Comparison of ENCODE assay signal across 16 cellular contexts in genomic region chr7:15130666-15131541, GRCh38.
A peak's percentile ranks its signal among the peaks of the same experiment; 100 is the strongest.
DNase-seq lines count a peak whose midpoint lies in the region; ATAC-seq, FAIRE-seq and TF ChIP-seq lines count a peak whose summit lies in the region.
"Had no signal": no experiment of that assay in that cellular context is flagged by ENCODE, and none has a peak within 500 bp of the region (broad histone marks: within the 10 kb centered on the region; RNA-seq: fewer than 3 reads in every experiment).

No MANE protein-coding gene starts in this region.

- no peak for TF ChIP-seq CTCF in Calu3 (IDR thresholded peaks at IDR 0.05; ENCODE audit: unreplicated experiment)
- TF ChIP-seq CTCF in bronchial epithelial cell (IDR thresholded peaks at IDR 0.05; ENCODE audit: insufficient read depth, low read length, severe bottlenecking) = no peak

- H3K36me3 ChIP-seq in bronchial epithelial cell (ENCODE audit: control insufficient read depth, insufficient read depth, low read length) = no peaks in the 10 kb centered on the region
- H3K36me3 ChIP-seq: sigmoid colon had no signal

- H3K27me3 ChIP-seq in bronchial epithelial cell (ENCODE audit: control insufficient read depth, insufficient read depth, low read length) = no peaks in the 10 kb centered on the region
- H3K27me3 ChIP-seq: sigmoid colon had no signal

- CTCF ChIA-PET in Calu3 (lab: Charles Lee) = interaction anchor here (1.2 kb wide), 1 partner anchor 9 kb away, joined by 3 read pairs; no protein-coding TSS in a partner anchor

- FAIRE-seq in bronchial epithelial cell (lab: Jason Lieb, UNC) = no peak

- no peak overlapping the region for H3K4me3 Mint-ChIP-seq in Calu3 (ENCODE audit: low read depth, unreplicated experiment)
- H3K4me3 Mint-ChIP-seq: activated CD4-positive, alpha-beta T cell treated with anti-CD3 and anti-CD28 coated beads for 36 hours; natural killer cell treated with Interleukin-12 subunit alpha and Interleukin-12 subunit beta and Interleukin-15 and Interleukin-18, amount 100 ng/mL, for 72 hours; T-cell had no signal

- TF ChIP-seq EP300 in Ishikawa (IDR thresholded peaks at IDR 0.05; ENCODE audit: borderline replicate concordance) = no peak

- BruUV-seq in Calu3 (replicated peaks; lab: Mats Ljungman, UMichigan) = no TSS peak

- H3K27ac Mint-ChIP-seq in Calu3 (ENCODE audit: unreplicated experiment) = peak overlapping the region; percentile 21
- H3K27ac Mint-ChIP-seq: activated CD4-positive, alpha-beta T cell treated with anti-CD3 and anti-CD28 coated beads for 36 hours; natural killer cell treated with Interleukin-12 subunit alpha and Interleukin-12 subunit beta and Interleukin-15 and Interleukin-18, amount 100 ng/mL, for 72 hours; T-cell had no signal

- ATAC-seq in HG03108 (IDR thresholded peaks at IDR 0.05; ENCODE audit: unreplicated experiment) = no peak
- ATAC-seq: activated CD4-positive, alpha-beta T cell treated with anti-CD3 and anti-CD28 coated beads for 36 hours; left cardiac atrium; natural killer cell treated with Interleukin-12 subunit alpha and Interleukin-12 subunit beta and Interleukin-15 and Interleukin-18, amount 100 ng/mL, for 72 hours; T-cell had no signal

- H3K4me1 Mint-ChIP-seq in Calu3 (ENCODE audit: low read depth, unreplicated experiment) = peaks cover 8% of the 10 kb centered on the region
- H3K4me1 Mint-ChIP-seq: activated CD4-positive, alpha-beta T cell treated with anti-CD3 and anti-CD28 coated beads for 36 hours; T-cell had no signal

- H3K9me3 Mint-ChIP-seq in Calu3 (ENCODE audit: low read depth, unreplicated experiment) = no peaks in the 10 kb centered on the region

- intact Hi-C loops in Calu3 (cut with micrococcal nuclease; ENCODE audit: unreplicated experiment) = loop anchor here (2.0 kb wide), 1 partner anchor 414 kb away; no protein-coding TSS in a partner anchor

- H3K27me3 Mint-ChIP-seq in Calu3 (ENCODE audit: unreplicated experiment) = no peaks in the 10 kb centered on the region
- H3K27me3 Mint-ChIP-seq: activated CD4-positive, alpha-beta T cell treated with anti-CD3 and anti-CD28 coated beads for 36 hours; natural killer cell treated with Interleukin-12 subunit alpha and Interleukin-12 subunit beta and Interleukin-15 and Interleukin-18, amount 100 ng/mL, for 72 hours; T-cell had no signal

- no peaks in the 10 kb centered on the region for H3K36me3 Mint-ChIP-seq in Calu3 (ENCODE audit: insufficient read depth, unreplicated experiment)
- H3K36me3 Mint-ChIP-seq: natural killer cell treated with Interleukin-12 subunit alpha and Interleukin-12 subunit beta and Interleukin-15 and Interleukin-18, amount 100 ng/mL, for 72 hours; T-cell had no signal

- DNase-seq in Calu3 (no peak), bronchial epithelial cell (ENCODE audit: low read depth) (peak; percentile 89), kidney glomerular epithelial cell (lab: John Stamatoyannopoulos, UW) (peak; percentile 27)
- DNase-seq in activated CD4-positive, CD25-positive, alpha-beta regulatory T cell treated with anti-CD3 and anti-CD28 coated beads, Interleukin-2, amount 50 U/mL, for 72 hours = no peak
- no peak for DNase-seq in activated CD8-positive, alpha-beta memory T cell treated with anti-CD3 and anti-CD28 coated beads, Interleukin-2, amount 50 U/mL, for 48 hours
- DNase-seq in stimulated activated CD4-positive, alpha-beta T cell treated with anti-CD3 and anti-CD28 coated beads, Interleukin-4, amount 100 ng/mL, for 24 hours = no peak
- DNase-seq: activated CD4-positive, alpha-beta T cell treated with anti-CD3 and anti-CD28 coated beads for 36 hours; COR-L47; left cardiac atrium; NCI-H1417 treated with DMSO at 0.1 percent for 48 hours; sigmoid colon; substantia nigra; T-cell had no signal

- no peak overlapping the region for H3K4me3 ChIP-seq in bronchial epithelial cell (ENCODE audit: low read depth, low read length)
- H3K4me3 ChIP-seq: sigmoid colon had no signal

- TF ChIP-seq RAD21 in Ishikawa (IDR thresholded peaks at IDR 0.05; ENCODE audit: low read depth) = no peak

TF ChIP-seq in Ishikawa, 13 proteins besides CTCF, POLR2A, EP300 and RAD21:
- TF ChIP-seq FOXM1 (IDR thresholded peaks at IDR 0.05; ENCODE audit: borderline replicate concordance, low read depth) (no peak), TEAD4 (IDR thresholded peaks at IDR 0.05) (peak; percentile 75; the same call in 1 of the 2 replicates)

Comparison
In these comparisons a context has a peak if more than half of its experiments do, and no peak if none do; other contexts are left out.
1. DNase-seq: peak in bronchial epithelial cell (single experiment) and kidney glomerular epithelial cell (single experiment); none in Calu3 (single experiment), activated CD4-positive, CD25-positive, alpha-beta regulatory T cell treated with anti-CD3 and anti-CD28 coated beads, Interleukin-2, amount 50 U/mL, for 72 hours (single experiment), activated CD8-positive, alpha-beta memory T cell treated with anti-CD3 and anti-CD28 coated beads, Interleukin-2, amount 50 U/mL, for 48 hours (single experiment) and stimulated activated CD4-positive, alpha-beta T cell treated with anti-CD3 and anti-CD28 coated beads, Interleukin-4, amount 100 ng/mL, for 24 hours (single experiment).